In the genomic region with DNA sequence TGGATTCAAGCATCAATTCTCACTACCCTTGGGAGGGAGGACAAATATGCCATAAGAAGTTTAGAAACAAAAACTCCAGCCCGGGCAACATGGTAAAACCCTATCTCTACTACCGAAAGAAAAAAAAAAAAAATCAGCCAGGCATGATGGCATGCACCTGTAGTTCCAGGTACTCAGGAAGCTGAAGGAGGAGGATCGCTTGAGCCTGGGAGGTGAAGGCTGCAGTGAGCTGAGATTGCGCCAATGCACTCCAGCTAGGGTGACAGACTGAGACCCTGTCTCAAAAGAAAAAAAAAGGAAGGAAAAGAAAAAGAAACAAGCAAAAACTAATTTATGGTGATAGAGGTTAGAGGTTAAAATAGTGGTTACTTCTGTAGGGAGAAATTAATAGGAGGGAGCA, we compare ENCODE assay signal across 1 cellular context.
TF ChIP-seq lines count a peak whose summit lies in the region.

No MANE protein-coding gene starts in this region.

TF ChIP-seq in HepG2, 621 proteins besides CTCF, POLR2A, EP300 and RAD21:
- TF ChIP-seq PITX1 (CRISPR knock-in tag; IDR thresholded peaks at IDR 0.05) (no peak), ZNF839 (CRISPR knock-in tag; IDR thresholded peaks at IDR 0.05; ENCODE audit: borderline replicate concordance) (no peak), ZNF546 (CRISPR knock-in tag; conservative IDR thresholded peaks at IDR 0.05) (no peak), ZNF383 (CRISPR knock-in tag; IDR thresholded peaks at IDR 0.05; ENCODE audit: borderline replicate concordance) (no peak), FOXJ3 (CRISPR knock-in tag; IDR thresholded peaks at IDR 0.05; ENCODE audit: borderline replicate concordance) (no peak), ZMYM3 (CRISPR knock-in tag; IDR thresholded peaks at IDR 0.05) (no peak)
- TF ChIP-seq, protein P1, sequence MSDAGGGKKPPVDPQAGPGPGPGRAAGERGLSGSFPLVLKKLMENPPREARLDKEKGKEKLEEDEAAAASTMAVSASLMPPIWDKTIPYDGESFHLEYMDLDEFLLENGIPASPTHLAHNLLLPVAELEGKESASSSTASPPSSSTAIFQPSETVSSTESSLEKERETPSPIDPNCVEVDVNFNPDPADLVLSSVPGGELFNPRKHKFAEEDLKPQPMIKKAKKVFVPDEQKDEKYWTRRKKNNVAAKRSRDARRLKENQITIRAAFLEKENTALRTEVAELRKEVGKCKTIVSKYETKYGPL (CRISPR knock-in tag; IDR thresholded peaks at IDR 0.05): no peak
- TF ChIP-seq, protein P2, sequence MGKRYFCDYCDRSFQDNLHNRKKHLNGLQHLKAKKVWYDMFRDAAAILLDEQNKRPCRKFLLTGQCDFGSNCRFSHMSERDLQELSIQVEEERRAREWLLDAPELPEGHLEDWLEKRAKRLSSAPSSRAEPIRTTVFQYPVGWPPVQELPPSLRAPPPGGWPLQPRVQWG (CRISPR knock-in tag; IDR thresholded peaks at IDR 0.05; ENCODE audit: borderline replicate concordance, low read depth): no peak
